In genomic region chr21:42234026-42234425, GRCh38 we compare ENCODE assay signal across 8 cellular contexts. TPM values are rescaled to one million over a fixed set of nuclear protein-coding genes. Genes with fewer than 3 reads are reported as not detected.
DNase-seq lines count a peak whose midpoint lies in the region; ATAC-seq and TF ChIP-seq lines count a peak whose summit lies in the region.

No MANE protein-coding gene starts in this region.

- DNase-seq in GM23338 (ENCODE audit: low spot score) = peak; percentile 48
- no peak for DNase-seq in Peyer's patch
- DNase-seq in esophagus muscularis mucosa (ENCODE audit: extremely low spot score) = no peak
- no peak for DNase-seq in sigmoid colon
- no peak for DNase-seq in activated CD8-positive, alpha-beta memory T cell treated with anti-CD3 and anti-CD28 coated beads, Interleukin-2, amount 50 U/mL, for 48 hours
- DNase-seq in stimulated activated CD4-positive, alpha-beta T cell treated with anti-CD3 and anti-CD28 coated beads, Interleukin-2, amount 100 ng/mL, for 48 hours = no peak
- DNase-seq in GF-D8 (lab: John Stamatoyannopoulos, UW) = no peak

- no peak overlapping the region for H3K27ac ChIP-seq in GM23338 (ENCODE audit: low read depth)
- H3K27ac ChIP-seq in Peyer's patch = peak overlapping the region; percentile 79 to 88 (median 84)
- peak overlapping the region; percentile 86 to 90 (median 88) for H3K27ac ChIP-seq in esophagus muscularis mucosa (replicated peaks in 1 of 4)
- peak overlapping the region; percentile 86 to 90 (median 90) for H3K27ac ChIP-seq in sigmoid colon

- peak overlapping the region; percentile 91; the same call in 1 of the 2 replicates for H2AFZ ChIP-seq in GM23338

- H3K36me3 Mint-ChIP-seq in GM23338 (ENCODE audit: low read depth) = no peaks in the 10 kb centered on the region

- H3K9me3 Mint-ChIP-seq in GM23338 = no peaks in the 10 kb centered on the region

- TF ChIP-seq EP300 in esophagus muscularis mucosa (IDR thresholded peaks at IDR 0.05) (no peak), sigmoid colon (IDR thresholded peaks at IDR 0.05) (no peak)

- no peak for TF ChIP-seq CTCF in GM23338 (conservative IDR thresholded peaks at IDR 0.05; ENCODE audit: low read depth in 2 of 2)
- no peak for TF ChIP-seq CTCF in Peyer's patch (IDR thresholded peaks at IDR 0.05)
- TF ChIP-seq CTCF in esophagus muscularis mucosa (IDR thresholded peaks at IDR 0.05) = no peak
- TF ChIP-seq CTCF in sigmoid colon (IDR thresholded peaks at IDR 0.05) = no peak

- intact Hi-C loops in esophagus muscularis mucosa (cut with DNase I) (no loop called here), sigmoid colon (cut with DNase I) (loop anchor here (10.0 kb wide), 1 partner anchor 809 kb away; the partner anchor contains the start of gene MX1)

- peaks cover 23% of the 10 kb centered on the region for H3K27me3 Mint-ChIP-seq in GM23338 (ENCODE audit: insufficient read depth, low read depth, poor library complexity)

- no peaks in the 10 kb centered on the region for H3K36me3 ChIP-seq in GM23338 (ENCODE audit: insufficient read depth)
- no peaks in the 10 kb centered on the region for H3K36me3 ChIP-seq in Peyer's patch
- no peaks in the 10 kb centered on the region for H3K36me3 ChIP-seq in esophagus muscularis mucosa
- no peaks in the 10 kb centered on the region for H3K36me3 ChIP-seq in sigmoid colon

- no peaks in the 10 kb centered on the region for H3K9me3 ChIP-seq in Peyer's patch
- no peaks in the 10 kb centered on the region for H3K9me3 ChIP-seq in esophagus muscularis mucosa
- no peaks in the 10 kb centered on the region for H3K9me3 ChIP-seq in sigmoid colon

- no peak overlapping the region for H3K27ac Mint-ChIP-seq in GM23338

- H3K79me2 ChIP-seq in GM23338 (replicated peaks; ENCODE audit: insufficient read depth) = no peaks in the 10 kb centered on the region; the same call in 1 of the 2 replicates

- H3K4me3 ChIP-seq in GM23338 (peak overlapping the region; percentile 65), Peyer's patch (peak overlapping the region; percentile 39 to 61 (median 48)), esophagus muscularis mucosa (peak overlapping the region; percentile 57 to 71 (median 62)), sigmoid colon (peak overlapping the region in 3 of 4 donors; percentile 52 to 61 (median 59))

- ATAC-seq in GM23338 (peak; percentile 13), GM19463 (IDR thresholded peaks at IDR 0.05; ENCODE audit: unreplicated experiment) (no peak)

- H3K4me3 Mint-ChIP-seq in GM23338 = peak overlapping the region; percentile 60; the same call in 2 of the 3 replicates

- WGBS in esophagus muscularis mucosa = 63% methylated on average over 5 of the region's 8 CpGs
- WGBS in sigmoid colon, 2 donors = 41 to 61% methylated on average over 8 of the region's 8 CpGs

- peak overlapping the region; percentile 90 for H3K4me2 ChIP-seq in GM23338

- H3K4me1 ChIP-seq in GM23338 (ENCODE audit: insufficient read depth) (peaks cover 19% of the 10 kb centered on the region), Peyer's patch (peaks cover 15 to 63% (median 49%) of the 10 kb centered on the region in 4 donors), esophagus muscularis mucosa (peaks cover 78 to 97% (median 84%) of the 10 kb centered on the region in 4 donors), sigmoid colon (peaks cover 0 to 79% (median 57%) of the 10 kb centered on the region in 4 donors)

- TF ChIP-seq POLR2A in Peyer's patch (IDR thresholded peaks at IDR 0.05) (no peak), esophagus muscularis mucosa (IDR thresholded peaks at IDR 0.05; ENCODE audit: low read depth) (no peak), sigmoid colon (IDR thresholded peaks at IDR 0.05) (no peak)

- peaks cover 46% of the 10 kb centered on the region for H3K4me1 Mint-ChIP-seq in GM23338

- no peaks in the 10 kb centered on the region; the same call in 1 of the 2 replicates for H3K9me2 ChIP-seq in GM23338 (ENCODE audit: insufficient read depth)

- H4K20me1 ChIP-seq in GM23338 (replicated peaks; ENCODE audit: insufficient read depth) = 0 out of 2 replicates have a peak, but pooled peaks cover 5% of the 10 kb centered on the region

- 0 out of 2 replicates have a peak, but pooled peaks cover 7% of the 10 kb centered on the region for H3F3A ChIP-seq in GM23338 (replicated peaks; ENCODE audit: low read depth)

- peaks cover 31% of the 10 kb centered on the region for H3K27me3 ChIP-seq in GM23338 (ENCODE audit: insufficient read depth)
- no peaks in the 10 kb centered on the region for H3K27me3 ChIP-seq in Peyer's patch
- H3K27me3 ChIP-seq in esophagus muscularis mucosa = no peaks in the 10 kb centered on the region
- no peaks in the 10 kb centered on the region for H3K27me3 ChIP-seq in sigmoid colon

TF ChIP-seq in GM23338, 12 proteins besides CTCF, POLR2A, EP300 and RAD21 (continues in another document):
- TF ChIP-seq EZH2phosphoT487 (IDR thresholded peaks at IDR 0.05; ENCODE audit: unreplicated experiment) = no peak
- no peak for TF ChIP-seq POLR2AphosphoS5 (IDR thresholded peaks at IDR 0.05; ENCODE audit: low read depth)
- no peak for TF ChIP-seq JUNB (IDR thresholded peaks at IDR 0.05; ENCODE audit: unreplicated experiment)
- TF ChIP-seq, protein P1, sequence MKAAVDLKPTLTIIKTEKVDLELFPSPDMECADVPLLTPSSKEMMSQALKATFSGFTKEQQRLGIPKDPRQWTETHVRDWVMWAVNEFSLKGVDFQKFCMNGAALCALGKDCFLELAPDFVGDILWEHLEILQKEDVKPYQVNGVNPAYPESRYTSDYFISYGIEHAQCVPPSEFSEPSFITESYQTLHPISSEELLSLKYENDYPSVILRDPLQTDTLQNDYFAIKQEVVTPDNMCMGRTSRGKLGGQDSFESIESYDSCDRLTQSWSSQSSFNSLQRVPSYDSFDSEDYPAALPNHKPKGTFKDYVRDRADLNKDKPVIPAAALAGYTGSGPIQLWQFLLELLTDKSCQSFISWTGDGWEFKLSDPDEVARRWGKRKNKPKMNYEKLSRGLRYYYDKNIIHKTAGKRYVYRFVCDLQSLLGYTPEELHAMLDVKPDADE (IDR thresholded peaks at IDR 0.05) = no peak
- no peak for TF ChIP-seq NANOG (IDR thresholded peaks at IDR 0.05; ENCODE audit: borderline replicate concordance)
- TF ChIP-seq ZNF114 (CRISPR knock-in tag; IDR thresholded peaks at IDR 0.05) = no peak
- TF ChIP-seq EZH2 (IDR thresholded peaks at IDR 0.05; ENCODE audit: low read depth, unreplicated experiment) = no peak
- TF ChIP-seq REST (IDR thresholded peaks at IDR 0.05; ENCODE audit: unreplicated experiment) = no peak
- TF ChIP-seq CREB1 (CRISPR knock-in tag; IDR thresholded peaks at IDR 0.05; ENCODE audit: low read depth) = no peak

RNA-seq across cellular contexts. Expression of gene ABCG1, which starts 15.1 kb away (rescaled TPM):
- 4.4 and 7.3 TPM in 2 replicates for total RNA-seq in GM23338 (2014; rRNA removed; shearing (Covaris generic))
- polyA plus RNA-seq in GM23338 (2016; fragmentation: Nextera tagmentation; extraction: Ambion mirVana) = 1.3 and 1.7 TPM in 2 replicates
- 10 to 100 TPM; 33.0 to 68.5 (median 40.8) TPM for total RNA-seq in Peyer's patch
- total RNA-seq in esophagus muscularis mucosa = 10 to 100 TPM; 16.1 to 25.9 (median 20.0) TPM
- total RNA-seq in sigmoid colon = 10 to 100 TPM in 3 of 4 donors, 1 to 10 TPM in 1; 6.0 to 19.3 (median 13.6) TPM
- 10 to 100 TPM in 2 of 3 donors, 1 to 10 TPM in 1; 8.1 to 15.6 (median 10.2) TPM for polyA plus RNA-seq in sigmoid colon
